In the genomic region with DNA sequence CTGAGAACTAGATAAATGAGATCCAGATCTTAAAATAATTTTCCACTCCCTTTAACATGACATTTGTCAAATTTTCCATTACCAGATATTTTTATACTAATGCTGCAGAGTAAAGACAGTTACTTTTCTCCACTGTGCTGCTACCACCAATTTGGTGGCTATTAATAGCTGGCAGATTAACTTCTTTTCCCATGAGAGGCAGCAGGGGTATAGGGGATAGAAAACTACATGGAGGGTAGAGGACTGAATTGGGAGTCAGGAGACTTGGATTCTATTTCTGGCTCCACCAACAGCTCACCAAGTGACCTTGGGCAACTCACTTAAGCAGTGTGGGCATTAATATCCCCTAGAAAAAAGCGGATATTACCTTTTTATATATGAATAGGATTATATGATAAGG, we compare ENCODE assay signal across 15 cellular contexts.
DNase-seq lines count a peak whose midpoint lies in the region; TF ChIP-seq lines count a peak whose summit lies in the region.
"Had no signal": no experiment of that assay in that cellular context is flagged by ENCODE, and none has a peak within 500 bp of the region (broad histone marks: within the 10 kb centered on the region; RNA-seq: fewer than 3 reads in every experiment).

No MANE protein-coding gene starts in this region.

- H3K4me1 ChIP-seq in cardiac muscle cell (ENCODE audit: low read depth): peaks cover 16% of the 10 kb centered on the region
- H3K4me1 ChIP-seq in left ventricle myocardium inferior: peaks cover 6% of the 10 kb centered on the region
- H3K4me1 ChIP-seq: BE2C had no signal

- intact Hi-C loops in left ventricle myocardium inferior (cut with micrococcal nuclease): no loop called here

- no peak overlapping the region for H3K4me3 ChIP-seq in cardiac muscle cell
- no peak overlapping the region for H3K4me3 ChIP-seq in left ventricle myocardium inferior

- TF ChIP-seq CTCF in cardiac muscle cell (IDR thresholded peaks at IDR 0.05; ENCODE audit: low read depth, low read length) (no peak), left ventricle myocardium inferior (IDR thresholded peaks at IDR 0.05; ENCODE audit: borderline replicate concordance) (no peak)

- H3K27me3 ChIP-seq in cardiac muscle cell (no peaks in the 10 kb centered on the region), left ventricle myocardium inferior (ENCODE audit: low read depth) (no peaks in the 10 kb centered on the region)
- H3K27me3 ChIP-seq: BE2C had no signal

- H3K27ac ChIP-seq in cardiac muscle cell (peak overlapping the region; percentile 46), left ventricle myocardium inferior (replicated peaks) (no peak overlapping the region)

- H3K9me3 ChIP-seq in cardiac muscle cell (ENCODE audit: low read depth) (no peaks in the 10 kb centered on the region), left ventricle myocardium inferior (replicated peaks) (no peaks in the 10 kb centered on the region)
- H3K9me3 ChIP-seq: BE2C had no signal

- DNase-seq in cardiac muscle cell (ENCODE audit: low read depth in 1 of 2, low spot score in 1 of 2): peak in 1 of 2 donors; percentile 46
- DNase-seq in left ventricle myocardium inferior: no peak
- DNase-seq in D341Med (ENCODE audit: low spot score): peak; percentile 10
- peak; percentile 1 for DNase-seq in fibroblast of gingiva (ENCODE audit: low read depth)
- DNase-seq in putamen (ENCODE audit: low spot score): peak; percentile 15
- no peak for DNase-seq in activated CD8-positive, alpha-beta memory T cell treated with anti-CD3 and anti-CD28 coated beads for 24 hours
- no peak for DNase-seq in NCI-H2196 (lab: John Stamatoyannopoulos, UW; ENCODE audit: unreplicated experiment)
- DNase-seq in stimulated activated naive CD4-positive, alpha-beta T cell (lab: John Stamatoyannopoulos, UW): no peak
- DNase-seq: BE2C; CD8-positive, alpha-beta T cell; COR-L47; DND-41; GF-D8; HCEC 1CT; HFFc6 had no signal

- H3K36me3 ChIP-seq in cardiac muscle cell (no peaks in the 10 kb centered on the region), left ventricle myocardium inferior (no peaks in the 10 kb centered on the region)
- H3K36me3 ChIP-seq: BE2C had no signal

Comparison
In these comparisons a context has a peak if more than half of its experiments do, and no peak if none do; other contexts are left out.
1. DNase-seq: peak in D341Med (single experiment), fibroblast of gingiva (single experiment) and putamen (single experiment); none in left ventricle myocardium inferior (single experiment), activated CD8-positive, alpha-beta memory T cell treated with anti-CD3 and anti-CD28 coated beads for 24 hours (single experiment), NCI-H2196 (single experiment) and stimulated activated naive CD4-positive, alpha-beta T cell (0 of 6).